ENCODE assay signal across 11 cellular contexts in genomic region chr6:119459207-119459974, GRCh38.
DNase-seq lines count a peak whose midpoint lies in the region; ATAC-seq and TF ChIP-seq lines count a peak whose summit lies in the region.
"Had no signal": no experiment of that assay in that cellular context is flagged by ENCODE, and none has a peak within 500 bp of the region (broad histone marks: within the 10 kb centered on the region; RNA-seq: fewer than 3 reads in every experiment).

No MANE protein-coding gene starts in this region.

- intact Hi-C loops in A673 (cut with micrococcal nuclease; ENCODE audit: unreplicated experiment): no loop called here

- H3K4me1 ChIP-seq in KMS-11 (ENCODE audit: low read depth, poor library complexity, severe bottlenecking) (peaks cover 82% of the 10 kb centered on the region), A673 (ENCODE audit: insufficient read depth, low read length, poor library complexity, severe bottlenecking) (no peaks in the 10 kb centered on the region)

- no peaks in the 10 kb centered on the region for H3K9me3 ChIP-seq in A673 (ENCODE audit: low read depth, low read length, poor library complexity, severe bottlenecking)

- no TSS peak for BruUV-seq in A673 (replicated peaks; lab: Mats Ljungman, UMichigan)

- ATAC-seq in GM19455 (IDR thresholded peaks at IDR 0.05; ENCODE audit: unreplicated experiment): peak; percentile 77
- ATAC-seq in HG02943 (IDR thresholded peaks at IDR 0.05; ENCODE audit: low read depth, unreplicated experiment): peak; percentile 60
- ATAC-seq: activated CD4-positive, alpha-beta T cell treated with anti-CD3 and anti-CD28 coated beads for 36 hours; Right ventricle myocardium inferior had no signal

- H3K9ac ChIP-seq in KMS-11: peak overlapping the region; percentile 28; the same call in 1 of the 2 replicates

- no peaks in the 10 kb centered on the region for H3K27me3 ChIP-seq in KMS-11 (ENCODE audit: insufficient read depth, low read depth)
- H3K27me3 ChIP-seq in A673 (replicated peaks; ENCODE audit: insufficient read depth, low read depth, low read length, poor library complexity): peaks cover 4% of the 10 kb centered on the region

- no peak for TF ChIP-seq CTCF in GM12865 (IDR thresholded peaks at IDR 0.05; ENCODE audit: insufficient read depth, low read depth, low read length, missing control alignments)
- no peak for TF ChIP-seq CTCF in KMS-11 (conservative IDR thresholded peaks at IDR 0.05; ENCODE audit: low read depth, low read length)
- TF ChIP-seq CTCF in A673 (conservative IDR thresholded peaks at IDR 0.05; ENCODE audit: low read depth, low read length): no peak

- CTCF ChIA-PET in A673 (lab: Charles Lee): no interaction called here

- H3K27ac ChIP-seq in KMS-11 (peak overlapping the region; percentile 81), A673 (ENCODE audit: low read depth, low read length, poor library complexity, severe bottlenecking) (no peak overlapping the region)

- no peaks in the 10 kb centered on the region for H4K20me1 ChIP-seq in KMS-11 (ENCODE audit: insufficient read depth)

- peak overlapping the region; percentile 16; the same call in 1 of the 2 replicates for H2AFZ ChIP-seq in KMS-11 (ENCODE audit: low read depth)

- no peaks in the 10 kb centered on the region for H3K79me2 ChIP-seq in KMS-11 (ENCODE audit: insufficient read depth, low read depth)

- H3K4me2 ChIP-seq in KMS-11: peak overlapping the region; percentile 68

- peak; percentile 81 for DNase-seq in GM12865 (ENCODE audit: low read depth)
- DNase-seq in hepatic stellate cell (ENCODE audit: low spot score): no peak
- no peak for DNase-seq in AG08395 (ENCODE audit: low spot score)
- DNase-seq in EL: no peak
- DNase-seq in A673 (ENCODE audit: low spot score): no peak
- DNase-seq: activated CD4-positive, alpha-beta T cell treated with anti-CD3 and anti-CD28 coated beads for 36 hours; activated naive CD8-positive, alpha-beta T cell treated with anti-CD3 and anti-CD28 coated beads, Interleukin-2, amount 10 ng/mL, durations not matched to agents 7 days and 5 days had no signal

- H3K4me3 ChIP-seq in GM12865 (ENCODE audit: low read depth, low read length) (peak overlapping the region; percentile 38), KMS-11 (IDR thresholded peaks at IDR 0.05; ENCODE audit: insufficient read depth, low read depth, low read length) (no peak overlapping the region), A673 (ENCODE audit: low read depth, low read length, poor library complexity, severe bottlenecking) (no peak overlapping the region)

- H3K36me3 ChIP-seq in KMS-11 (ENCODE audit: insufficient read depth) (no peaks in the 10 kb centered on the region), A673 (ENCODE audit: insufficient read depth, low read length, poor library complexity, severe bottlenecking) (no peaks in the 10 kb centered on the region)

- POLR2A ChIA-PET in A673 (lab: Charles Lee; ENCODE audit: low non-redundant PET): no interaction called here
